Comparison of ENCODE assay signal across 16 cellular contexts in genomic region chr12:59077153-59077930, GRCh38.
DNase-seq lines count a peak whose midpoint lies in the region; ATAC-seq and TF ChIP-seq lines count a peak whose summit lies in the region.
"Had no signal": no experiment of that assay in that cellular context is flagged by ENCODE, and none has a peak within 500 bp of the region (broad histone marks: within the 10 kb centered on the region; RNA-seq: fewer than 3 reads in every experiment).

No MANE protein-coding gene starts in this region.

- H2BK12ac ChIP-seq in neuronal stem cell (ENCODE audit: low read length) = no peak overlapping the region

- H3K4ac ChIP-seq in neuronal stem cell (ENCODE audit: low read length) = no peak overlapping the region

- H3K4me3 Mint-ChIP-seq in Calu3 (ENCODE audit: low read depth, unreplicated experiment) = peak overlapping the region; percentile 58
- H3K4me3 Mint-ChIP-seq: B cell; memory B cell; stimulated activated effector memory CD8-positive, alpha-beta T cell treated with anti-CD3 and anti-CD28 coated beads, Interleukin-12 subunit alpha, Interleukin-12 subunit beta, amount 100 ng/mL, for 72 hours; T-helper 17 cell had no signal

- no peak overlapping the region for H4K8ac ChIP-seq in neuronal stem cell (ENCODE audit: low read depth, low read length)

- DNase-seq in Calu3 (no peak), SJCRH30 (peak; percentile 73 to 86), neuronal stem cell (ENCODE audit: low spot score) (no peak), inferior parietal cortex (ENCODE audit: extremely low spot score) (no peak), cerebellum (ENCODE audit: low spot score) (no peak)
- no peak for DNase-seq in stimulated activated naive CD8-positive, alpha-beta T cell treated with anti-CD3 and anti-CD28 coated beads, Interleukin-15, Interleukin-2, amounts not matched to agents 100 U/mL and 50 U/mL, for 24 hours
- no peak for DNase-seq in effector memory CD4-positive, alpha-beta T cell
- DNase-seq: activated CD4-positive, alpha-beta T cell treated with anti-CD3 and anti-CD28 coated beads for 4 hours; activated T-cell treated with anti-CD3 and anti-CD28 coated beads, Interleukin-2, amount 50 U/mL, for 48 hours; Peyer's patch; T-helper 17 cell had no signal

- no peak overlapping the region for H3K4me2 ChIP-seq in neuronal stem cell (ENCODE audit: insufficient read depth, low read length, poor library complexity, severe bottlenecking)

- peaks cover 85% of the 10 kb centered on the region for H3K4me1 Mint-ChIP-seq in Calu3 (ENCODE audit: low read depth, unreplicated experiment)
- H3K4me1 Mint-ChIP-seq: B cell; memory B cell; stimulated activated effector memory CD8-positive, alpha-beta T cell treated with anti-CD3 and anti-CD28 coated beads, Interleukin-12 subunit alpha, Interleukin-12 subunit beta, amount 100 ng/mL, for 72 hours; T-helper 17 cell had no signal

- H3K14ac ChIP-seq in neuronal stem cell (ENCODE audit: low read length) = no peak overlapping the region

- H2BK15ac ChIP-seq in neuronal stem cell (ENCODE audit: low read length) = no peak overlapping the region

- H3K27ac Mint-ChIP-seq in Calu3 (ENCODE audit: unreplicated experiment) = peak overlapping the region; percentile 91
- H3K27ac Mint-ChIP-seq: B cell; memory B cell; stimulated activated effector memory CD8-positive, alpha-beta T cell treated with anti-CD3 and anti-CD28 coated beads, Interleukin-12 subunit alpha, Interleukin-12 subunit beta, amount 100 ng/mL, for 72 hours; T-helper 17 cell had no signal

- H2BK5ac ChIP-seq in neuronal stem cell (ENCODE audit: low read length) = no peak overlapping the region

- H2BK120ac ChIP-seq in neuronal stem cell (ENCODE audit: low read depth, low read length) = no peak overlapping the region

- peak; percentile 84 for ATAC-seq in esophagus mucosa
- no peak for ATAC-seq in stimulated activated naive CD8-positive, alpha-beta T cell treated with anti-CD3 and anti-CD28 coated beads, Interleukin-15, Interleukin-2, amounts not matched to agents 100 U/mL and 50 U/mL, for 24 hours
- ATAC-seq: GM12878; stimulated activated effector memory CD8-positive, alpha-beta T cell treated with anti-CD3 and anti-CD28 coated beads, Interleukin-12 subunit alpha, Interleukin-12 subunit beta, amount 100 ng/mL, for 72 hours; T-helper 17 cell had no signal

- intact Hi-C loops in Calu3 (cut with micrococcal nuclease; ENCODE audit: unreplicated experiment) = loop anchor here (5.0 kb wide), 1 partner anchor 145 kb away; no protein-coding TSS in a partner anchor

- no peaks in the 10 kb centered on the region for H3K27me3 ChIP-seq in SJCRH30
- no peaks in the 10 kb centered on the region for H3K27me3 ChIP-seq in neuronal stem cell (ENCODE audit: control insufficient read depth in 3 of 3, insufficient read depth in 3 of 3, low read depth in 1 of 3, low read length in 3 of 3)
- H3K27me3 ChIP-seq in effector memory CD4-positive, alpha-beta T cell (replicated peaks; ENCODE audit: control insufficient read depth, insufficient read depth, low read length, poor library complexity, severe bottlenecking) = no peaks in the 10 kb centered on the region
- H3K27me3 ChIP-seq: Peyer's patch had no signal

- H3K18ac ChIP-seq in neuronal stem cell (ENCODE audit: low read length) = no peak overlapping the region

- H3K36me3 ChIP-seq in SJCRH30 (no peaks in the 10 kb centered on the region), neuronal stem cell (replicated peaks in 1 of 2; ENCODE audit: control insufficient read depth in 2 of 2, insufficient read depth in 2 of 2, low read length in 2 of 2) (no peaks in the 10 kb centered on the region)
- H3K36me3 ChIP-seq in effector memory CD4-positive, alpha-beta T cell (ENCODE audit: control insufficient read depth, insufficient read depth, low read length) = no peaks in the 10 kb centered on the region
- H3K36me3 ChIP-seq: Peyer's patch had no signal

- no peak for TF ChIP-seq CTCF in Calu3 (IDR thresholded peaks at IDR 0.05; ENCODE audit: unreplicated experiment)

- H3K27ac ChIP-seq in SJCRH30 = peak overlapping the region; percentile 83
- H3K27ac ChIP-seq in neuronal stem cell (replicated peaks; ENCODE audit: low read length) = no peak overlapping the region
- no peak overlapping the region for H3K27ac ChIP-seq in effector memory CD4-positive, alpha-beta T cell (ENCODE audit: insufficient read depth, low read length, poor library complexity, severe bottlenecking)
- H3K27ac ChIP-seq: Peyer's patch had no signal

- H2AFZ ChIP-seq in neuronal stem cell (ENCODE audit: low read length) = peak overlapping the region; percentile 19

- no peak overlapping the region for H3K9ac ChIP-seq in neuronal stem cell (ENCODE audit: low read depth, low read length, poor library complexity)

- no peaks in the 10 kb centered on the region for H3K79me1 ChIP-seq in neuronal stem cell (ENCODE audit: low read depth, low read length)

- H3K9me3 Mint-ChIP-seq in Calu3 (ENCODE audit: low read depth, unreplicated experiment) = no peaks in the 10 kb centered on the region

- H3K4me3 ChIP-seq in SJCRH30 (no peak overlapping the region), neuronal stem cell (ENCODE audit: low read length in 2 of 2) (no peak overlapping the region)
- no peak overlapping the region for H3K4me3 ChIP-seq in effector memory CD4-positive, alpha-beta T cell (ENCODE audit: insufficient read depth, low read depth, low read length, poor library complexity, severe bottlenecking)
- H3K4me3 ChIP-seq: GM12878, Peyer's patch had no signal

- WGBS in neuronal stem cell (ENCODE audit: extremely low coverage in 2 of 2, insufficient read length in 2 of 2, insufficient replicate concordance in 1 of 2), 2 donors = no CpG with 5 or more reads among the region's 5 CpGs

- H3K36me3 Mint-ChIP-seq in Calu3 (ENCODE audit: insufficient read depth, unreplicated experiment) = peaks cover 45% of the 10 kb centered on the region
- H3K36me3 Mint-ChIP-seq: memory B cell; stimulated activated effector memory CD8-positive, alpha-beta T cell treated with anti-CD3 and anti-CD28 coated beads, Interleukin-12 subunit alpha, Interleukin-12 subunit beta, amount 100 ng/mL, for 72 hours had no signal

- H3K27me3 Mint-ChIP-seq in Calu3 (ENCODE audit: unreplicated experiment) = no peaks in the 10 kb centered on the region
- H3K27me3 Mint-ChIP-seq: B cell, T-helper 17 cell had no signal

- no TSS peak for BruUV-seq in Calu3 (replicated peaks; lab: Mats Ljungman, UMichigan)

- no peak overlapping the region for H4K91ac ChIP-seq in neuronal stem cell (ENCODE audit: low read depth, low read length, poor library complexity)

- no peak overlapping the region for H2AK5ac ChIP-seq in neuronal stem cell (ENCODE audit: low read depth, low read length)

- no peak overlapping the region for H3K23ac ChIP-seq in neuronal stem cell (ENCODE audit: low read depth, low read length, poor library complexity)

- CTCF ChIA-PET in Calu3 (lab: Charles Lee) = interaction anchor here (0.7 to 1.6 kb wide), 5 partner anchors 9 to 536 kb away, joined by 3 to 16 read pairs (median 4); no protein-coding TSS in a partner anchor

- peaks cover 52% of the 10 kb centered on the region for H3K4me1 ChIP-seq in SJCRH30
- peaks cover 1 to 12% of the 10 kb centered on the region in 2 donors for H3K4me1 ChIP-seq in neuronal stem cell (ENCODE audit: control insufficient read depth in 2 of 2, insufficient read depth in 1 of 2, low read depth in 1 of 2, low read length in 2 of 2)
- H3K4me1 ChIP-seq in effector memory CD4-positive, alpha-beta T cell (ENCODE audit: control insufficient read depth, insufficient read depth, low read length, poor library complexity, severe bottlenecking) = no peaks in the 10 kb centered on the region

- H3K9me3 ChIP-seq in SJCRH30 (replicated peaks) = no peaks in the 10 kb centered on the region
- H3K9me3 ChIP-seq in neuronal stem cell (replicated peaks in 1 of 2; ENCODE audit: control insufficient read depth in 2 of 2, insufficient read depth in 1 of 2, low read depth in 1 of 2, low read length in 2 of 2) = no peaks in the 10 kb centered on the region
- no peaks in the 10 kb centered on the region for H3K9me3 ChIP-seq in effector memory CD4-positive, alpha-beta T cell (ENCODE audit: control insufficient read depth, low read length)
- H3K9me3 ChIP-seq: Peyer's patch had no signal

Comparison
In these comparisons a context has a peak if more than half of its experiments do, and no peak if none do; other contexts are left out.
1. DNase-seq: peak in SJCRH30 (2 of 2); none in Calu3 (single experiment), neuronal stem cell (single experiment), inferior parietal cortex (single experiment), stimulated activated naive CD8-positive, alpha-beta T cell treated with anti-CD3 and anti-CD28 coated beads, Interleukin-15, Interleukin-2, amounts not matched to agents 100 U/mL and 50 U/mL, for 24 hours (single experiment), effector memory CD4-positive, alpha-beta T cell (0 of 3) and cerebellum (single experiment).